Comparison of ENCODE assay signal across 1 cellular context in genomic region chr5:157379983-157380382, GRCh38.
TF ChIP-seq lines count a peak whose summit lies in the region.

No MANE protein-coding gene starts in this region.

TF ChIP-seq in IMR-90, 13 proteins besides CTCF, POLR2A, EP300 and RAD21:
- no peak for TF ChIP-seq SMC3 (IDR thresholded peaks at IDR 0.05; ENCODE audit: low read depth, low read length)
- TF ChIP-seq NFE2L2 (IDR thresholded peaks at IDR 0.05; ENCODE audit: low read depth, low read length): no peak
- TF ChIP-seq, protein P1, sequence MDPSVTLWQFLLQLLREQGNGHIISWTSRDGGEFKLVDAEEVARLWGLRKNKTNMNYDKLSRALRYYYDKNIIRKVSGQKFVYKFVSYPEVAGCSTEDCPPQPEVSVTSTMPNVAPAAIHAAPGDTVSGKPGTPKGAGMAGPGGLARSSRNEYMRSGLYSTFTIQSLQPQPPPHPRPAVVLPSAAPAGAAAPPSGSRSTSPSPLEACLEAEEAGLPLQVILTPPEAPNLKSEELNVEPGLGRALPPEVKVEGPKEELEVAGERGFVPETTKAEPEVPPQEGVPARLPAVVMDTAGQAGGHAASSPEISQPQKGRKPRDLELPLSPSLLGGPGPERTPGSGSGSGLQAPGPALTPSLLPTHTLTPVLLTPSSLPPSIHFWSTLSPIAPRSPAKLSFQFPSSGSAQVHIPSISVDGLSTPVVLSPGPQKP (IDR thresholded peaks at IDR 0.05; ENCODE audit: borderline replicate concordance, low read depth, low read length): no peak
- no peak for TF ChIP-seq BHLHE40 (IDR thresholded peaks at IDR 0.05; ENCODE audit: low read depth, low read length)
- TF ChIP-seq RFX5 (IDR thresholded peaks at IDR 0.05; ENCODE audit: low read depth, low read length): no peak
- TF ChIP-seq, protein P2, sequence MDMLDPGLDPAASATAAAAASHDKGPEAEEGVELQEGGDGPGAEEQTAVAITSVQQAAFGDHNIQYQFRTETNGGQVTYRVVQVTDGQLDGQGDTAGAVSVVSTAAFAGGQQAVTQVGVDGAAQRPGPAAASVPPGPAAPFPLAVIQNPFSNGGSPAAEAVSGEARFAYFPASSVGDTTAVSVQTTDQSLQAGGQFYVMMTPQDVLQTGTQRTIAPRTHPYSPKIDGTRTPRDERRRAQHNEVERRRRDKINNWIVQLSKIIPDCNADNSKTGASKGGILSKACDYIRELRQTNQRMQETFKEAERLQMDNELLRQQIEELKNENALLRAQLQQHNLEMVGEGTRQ (IDR thresholded peaks at IDR 0.05; ENCODE audit: low read depth, low read length): no peak
- TF ChIP-seq RCOR1 (IDR thresholded peaks at IDR 0.05; ENCODE audit: insufficient replicate concordance, low read length): no peak
- TF ChIP-seq MAFK (IDR thresholded peaks at IDR 0.05; ENCODE audit: low read depth, low read length): no peak
- TF ChIP-seq CEBPB (IDR thresholded peaks at IDR 0.05; ENCODE audit: low read depth, low read length): no peak
- no peak for TF ChIP-seq MAZ (IDR thresholded peaks at IDR 0.05; ENCODE audit: borderline replicate concordance, low read depth, low read length)
- no peak for TF ChIP-seq MXI1 (IDR thresholded peaks at IDR 0.05; ENCODE audit: borderline replicate concordance, low read depth, low read length)
- TF ChIP-seq FOS (IDR thresholded peaks at IDR 0.05; ENCODE audit: low read depth, low read length): no peak
- no peak for TF ChIP-seq CHD1 (IDR thresholded peaks at IDR 0.05; ENCODE audit: low read depth, low read length)
